8 cellular contexts compared by ENCODE assay signal in genomic region chr4:83285022-83285387, GRCh38. TPM values are rescaled to one million over a fixed set of nuclear protein-coding genes. Genes with fewer than 3 reads are reported as not detected.
DNase-seq lines count a peak whose midpoint lies in the region; ATAC-seq and TF ChIP-seq lines count a peak whose summit lies in the region.

No MANE protein-coding gene starts in this region.

- DNase-seq in activated T-cell treated with anti-CD3 and anti-CD28 coated beads, Interleukin-2, amount 50 U/mL, for 72 hours = peak; percentile 5 to 35
- DNase-seq in activated T-cell treated with anti-CD3 and anti-CD28 coated beads, Interleukin-2, amount 50 U/mL, for 48 hours = no peak
- DNase-seq in HL-60 (ENCODE audit: low read depth in 1 of 2, low spot score in 1 of 2) (peak; percentile 66 to 88), SK-N-MC (ENCODE audit: low read depth, low spot score) (no peak), lower lobe of right lung (no peak), thoracic aorta (ENCODE audit: low spot score) (no peak)

- peaks cover 49% of the 10 kb centered on the region for H3K4me1 Mint-ChIP-seq in activated T-cell treated with anti-CD3 and anti-CD28 coated beads, Interleukin-2, amount 50 U/mL, for 72 hours (ENCODE audit: low read depth)

- H3K27ac ChIP-seq in HL-60 (replicated peaks) (peak overlapping the region; percentile 97), SK-N-MC (peak overlapping the region; percentile 71), duodenal mucosa (ENCODE audit: low read depth, low read length) (peak overlapping the region; percentile 91), lower lobe of right lung (peak overlapping the region; percentile 92), thoracic aorta (peak overlapping the region; percentile 88 to 94)

- peak overlapping the region; percentile 86 for H3K9ac ChIP-seq in SK-N-MC (ENCODE audit: insufficient read length)
- peak overlapping the region; percentile 78 to 79 for H3K9ac ChIP-seq in duodenal mucosa (ENCODE audit: low read depth in 1 of 2, low read length in 2 of 2)

- H3K9me3 Mint-ChIP-seq in activated T-cell treated with anti-CD3 and anti-CD28 coated beads, Interleukin-2, amount 50 U/mL, for 72 hours = peaks cover 1 to 3% of the 10 kb centered on the region in 2 donors

- TF ChIP-seq CTCF in HL-60 (IDR thresholded peaks at IDR 0.05; ENCODE audit: insufficient read depth, low read length) (no peak), lower lobe of right lung (IDR thresholded peaks at IDR 0.05) (no peak), thoracic aorta (IDR thresholded peaks at IDR 0.05) (no peak)

- H3K27me3 ChIP-seq in HL-60 (ENCODE audit: insufficient read depth, poor library complexity, severe bottlenecking) (no peaks in the 10 kb centered on the region), duodenal mucosa (ENCODE audit: control insufficient read depth in 1 of 2, insufficient read depth in 2 of 2, low read length in 2 of 2) (no peaks in the 10 kb centered on the region), lower lobe of right lung (ENCODE audit: low read depth) (no peaks in the 10 kb centered on the region), thoracic aorta (replicated peaks; ENCODE audit: insufficient read depth) (no peaks in the 10 kb centered on the region)

- H3K9me3 ChIP-seq in SK-N-MC (ENCODE audit: low read depth, low read length) (no peaks in the 10 kb centered on the region), duodenal mucosa (ENCODE audit: control insufficient read depth in 1 of 2, low read length in 2 of 2) (no peaks in the 10 kb centered on the region), lower lobe of right lung (no peaks in the 10 kb centered on the region), thoracic aorta (no peaks in the 10 kb centered on the region)

- H3K27ac Mint-ChIP-seq in activated T-cell treated with anti-CD3 and anti-CD28 coated beads, Interleukin-2, amount 50 U/mL, for 72 hours = peak overlapping the region; percentile 100

- H3K4me3 ChIP-seq in HL-60 (replicated peaks; ENCODE audit: insufficient read depth, low read length) (peak overlapping the region; percentile 71), SK-N-MC (peak overlapping the region; percentile 93), duodenal mucosa (ENCODE audit: low read depth in 1 of 2, low read length in 2 of 2) (peak overlapping the region; percentile 71 to 86), lower lobe of right lung (peak overlapping the region; percentile 58), thoracic aorta (peak overlapping the region; percentile 81)

- peaks cover 5 to 6% of the 10 kb centered on the region in 2 donors for H3K36me3 Mint-ChIP-seq in activated T-cell treated with anti-CD3 and anti-CD28 coated beads, Interleukin-2, amount 50 U/mL, for 72 hours (ENCODE audit: insufficient read depth in 2 of 2)

- H3K36me3 ChIP-seq in SK-N-MC (ENCODE audit: insufficient read depth, low read length) (no peaks in the 10 kb centered on the region), duodenal mucosa (ENCODE audit: control insufficient read depth in 1 of 2, insufficient read depth in 2 of 2, low read length in 2 of 2) (no peaks in the 10 kb centered on the region), lower lobe of right lung (no peaks in the 10 kb centered on the region), thoracic aorta (no peaks in the 10 kb centered on the region)

- intact Hi-C loops in lower lobe of right lung (cut with DNase I) = no loop called here

- H3K4me1 ChIP-seq in duodenal mucosa (ENCODE audit: control insufficient read depth in 1 of 2, insufficient read depth in 2 of 2, low read length in 2 of 2) = peaks cover 30 to 32% of the 10 kb centered on the region in 2 donors
- H3K4me1 ChIP-seq in lower lobe of right lung = peaks cover 22% of the 10 kb centered on the region
- peaks cover 5 to 6% of the 10 kb centered on the region in 2 donors for H3K4me1 ChIP-seq in thoracic aorta (ENCODE audit: control insufficient read depth in 1 of 2, low read depth in 2 of 2)

- peak overlapping the region; percentile 92 to 100 for H3K4me3 Mint-ChIP-seq in activated T-cell treated with anti-CD3 and anti-CD28 coated beads, Interleukin-2, amount 50 U/mL, for 72 hours

- H3K27me3 Mint-ChIP-seq in activated T-cell treated with anti-CD3 and anti-CD28 coated beads, Interleukin-2, amount 50 U/mL, for 72 hours (ENCODE audit: low read depth) = no peaks in the 10 kb centered on the region

- ATAC-seq in activated T-cell treated with anti-CD3 and anti-CD28 coated beads, Interleukin-2, amount 50 U/mL, for 72 hours (replicated peaks in 1 of 2) = peak; percentile 8 to 12
- peak; percentile 54 to 61 for ATAC-seq in lower lobe of right lung
- ATAC-seq in thoracic aorta (ENCODE audit: insufficient number of reproducible peaks, low FRiP score, low read depth) = peak; percentile 58
- ATAC-seq in HG02642 (IDR thresholded peaks at IDR 0.05; ENCODE audit: poor library complexity, unreplicated experiment) = no peak

RNA-seq across cellular contexts. Expression of gene COQ2, which starts 0.4 kb away (rescaled TPM):
- total RNA-seq in activated T-cell treated with anti-CD3 and anti-CD28 coated beads, Interleukin-2, amount 50 U/mL, for 72 hours = 10 to 100 TPM; 15.9 to 19.4 TPM
- 14.6 TPM for total RNA-seq in lower lobe of right lung
- total RNA-seq in thoracic aorta = 10 to 100 TPM in 1 of 2 donors, 1 to 10 TPM in 1; 3.4 to 10.5 TPM

RNA-seq across cellular contexts. Expression of gene HPSE, which starts 49.6 kb away (rescaled TPM):
- 10 to 100 TPM; 12.8 to 15.3 TPM for total RNA-seq in activated T-cell treated with anti-CD3 and anti-CD28 coated beads, Interleukin-2, amount 50 U/mL, for 72 hours
- total RNA-seq in lower lobe of right lung = 5.5 TPM
- 1 to 10 TPM; 1.4 to 6.1 TPM for total RNA-seq in thoracic aorta

Comparison
In these comparisons a context has a peak if more than half of its experiments do, and no peak if none do; other contexts are left out.
1. DNase-seq: peak in activated T-cell treated with anti-CD3 and anti-CD28 coated beads, Interleukin-2, amount 50 U/mL, for 72 hours (2 of 2) and HL-60 (2 of 2); none in activated T-cell treated with anti-CD3 and anti-CD28 coated beads, Interleukin-2, amount 50 U/mL, for 48 hours (0 of 2), SK-N-MC (single experiment), lower lobe of right lung (single experiment) and thoracic aorta (single experiment).
2. Peak in every context shown above with its lines, with median percentiles within 50 percentile points of each other: H3K27ac ChIP-seq and H3K4me3 ChIP-seq.